8 cellular contexts compared by ENCODE assay signal in the genomic region with DNA sequence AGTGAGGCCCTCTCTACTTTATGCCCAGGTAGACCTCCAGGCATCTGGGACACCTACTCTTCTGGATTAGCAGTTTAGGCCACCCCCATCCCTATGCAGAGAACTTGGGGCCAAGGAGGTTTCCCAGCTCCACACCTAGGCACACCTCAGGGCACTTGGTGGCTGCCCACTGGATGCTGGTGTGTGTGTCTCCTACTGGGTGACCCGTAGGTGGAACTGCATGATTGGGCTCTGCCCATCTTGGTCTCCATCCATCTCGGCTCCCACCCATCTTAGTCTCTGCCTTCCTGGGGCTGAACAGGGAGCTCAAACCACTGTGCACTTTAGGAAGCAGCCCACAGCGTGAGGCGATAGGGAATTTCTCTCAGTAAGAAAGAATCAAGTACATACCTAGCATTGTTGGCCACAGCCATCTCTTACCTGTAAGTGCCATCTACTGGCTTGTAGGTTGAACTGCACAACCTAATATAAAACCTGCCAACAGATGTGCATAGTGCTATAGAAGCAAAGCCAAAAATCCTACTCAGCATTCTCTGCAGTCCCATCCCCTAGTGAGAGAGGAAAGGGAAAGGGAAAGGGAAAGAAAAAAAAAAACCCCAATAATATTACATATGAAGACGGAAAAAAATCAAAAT.
DNase-seq lines count a peak whose midpoint lies in the region; ATAC-seq and TF ChIP-seq lines count a peak whose summit lies in the region.

No MANE protein-coding gene starts in this region.

- 13% methylated on average over 5 of the region's 5 CpGs for WGBS in SK-N-SH (ENCODE audit: low lambda C conversion rate)
- 24% methylated on average over 5 of the region's 5 CpGs for WGBS in suprapubic skin

- H3K27me3 ChIP-seq in SK-N-SH (ENCODE audit: insufficient read depth) (no peaks in the 10 kb centered on the region; the same call in 1 of the 2 replicates), suprapubic skin (no peaks in the 10 kb centered on the region)
- H3K27me3 ChIP-seq in CD4-positive, alpha-beta T cell (ENCODE audit: control insufficient read depth, insufficient read depth, low read length): peaks cover 24% of the 10 kb centered on the region

- no peak for TF ChIP-seq POLR2A in suprapubic skin (IDR thresholded peaks at IDR 0.05)

- H3K4me1 ChIP-seq in SK-N-SH (ENCODE audit: control insufficient read depth in 1 of 2, insufficient read depth in 2 of 2, low read depth in 1 of 2, low read length in 1 of 2) (no peaks in the 10 kb centered on the region), suprapubic skin (no peaks in the 10 kb centered on the region)

- H3K36me3 Mint-ChIP-seq in CD4-positive, alpha-beta T cell (ENCODE audit: low read depth): no peaks in the 10 kb centered on the region

- ATAC-seq in GM19351 (IDR thresholded peaks at IDR 0.05; ENCODE audit: unreplicated experiment): peak; percentile 96
- peak; percentile 75 for ATAC-seq in HG03571 (IDR thresholded peaks at IDR 0.05; ENCODE audit: unreplicated experiment)
- no peak for ATAC-seq in CD4-positive, alpha-beta T cell (ENCODE audit: poor library complexity)

- peaks cover 51% of the 10 kb centered on the region for H3K27me3 Mint-ChIP-seq in CD4-positive, alpha-beta T cell

- TF ChIP-seq RAD21 in SK-N-SH (IDR thresholded peaks at IDR 0.05; ENCODE audit: low read length): peak; percentile 73

- H3K9me3 ChIP-seq in SK-N-SH (no peaks in the 10 kb centered on the region), suprapubic skin (peaks cover 3% of the 10 kb centered on the region)
- peaks cover 9% of the 10 kb centered on the region for H3K9me3 ChIP-seq in CD4-positive, alpha-beta T cell (ENCODE audit: control insufficient read depth, low read length)

- intact Hi-C loops in CD4-positive, alpha-beta T cell (cut with DNase I, micrococcal nuclease): no loop called here

- H3K9me2 ChIP-seq in SK-N-SH: no peaks in the 10 kb centered on the region

- no peaks in the 10 kb centered on the region for H4K20me1 ChIP-seq in SK-N-SH (ENCODE audit: insufficient read depth)

- H3K36me3 ChIP-seq in SK-N-SH (replicated peaks in 1 of 2; ENCODE audit: control insufficient read depth in 1 of 2, insufficient read depth in 2 of 2, low read length in 1 of 2) (no peaks in the 10 kb centered on the region), suprapubic skin (no peaks in the 10 kb centered on the region)

- H3F3A ChIP-seq in SK-N-SH (replicated peaks; ENCODE audit: insufficient read depth): no peaks in the 10 kb centered on the region

- peak; percentile 40 for DNase-seq in DMS 273 (lab: John Stamatoyannopoulos, UW; ENCODE audit: unreplicated experiment)
- peak; percentile 21 for DNase-seq in SK-N-SH
- peak; percentile 48 for DNase-seq in kidney glomerular epithelial cell (lab: John Stamatoyannopoulos, UW)
- DNase-seq in suprapubic skin (ENCODE audit: low spot score in 2 of 2): no peak
- no peak for DNase-seq in stimulated activated CD4-positive, alpha-beta T cell treated with anti-CD3 and anti-CD28 coated beads, Interleukin-4, amount 100 ng/mL, for 24 hours
- DNase-seq in CD4-positive, alpha-beta T cell: no peak

- H3K9me3 Mint-ChIP-seq in CD4-positive, alpha-beta T cell: peaks cover 8% of the 10 kb centered on the region

- H3K4me3 ChIP-seq in SK-N-SH (ENCODE audit: low read depth in 2 of 2, low read length in 1 of 2) (no peak overlapping the region), suprapubic skin (no peak overlapping the region)

- H3K27ac Mint-ChIP-seq in CD4-positive, alpha-beta T cell: no peak overlapping the region

- CTCF ChIA-PET in SK-N-SH (lab: Yijun Ruan, JAX): interaction anchor here (0.6 to 2.8 kb wide), 20 partner anchors 9 to 738 kb away, joined by 3 to 9 read pairs (median 4); no protein-coding TSS in a partner anchor
- CTCF ChIA-PET in CD4-positive, alpha-beta T cell (lab: Charles Lee): no interaction called here

- POLR2A ChIA-PET in SK-N-SH (lab: Yijun Ruan, JAX): no interaction called here
- POLR2A ChIA-PET in CD4-positive, alpha-beta T cell (lab: Charles Lee): no interaction called here

- no peak overlapping the region for H3K4me3 Mint-ChIP-seq in CD4-positive, alpha-beta T cell

- H3K9ac ChIP-seq in SK-N-SH: no peak overlapping the region

- no peaks in the 10 kb centered on the region for H3K4me1 Mint-ChIP-seq in CD4-positive, alpha-beta T cell (ENCODE audit: low read depth)

- no peaks in the 10 kb centered on the region for H3K79me2 ChIP-seq in SK-N-SH (ENCODE audit: insufficient read depth)

- H3K27ac ChIP-seq in SK-N-SH (ENCODE audit: low read depth in 2 of 2, low read length in 1 of 2) (no peak overlapping the region), suprapubic skin (no peak overlapping the region)
- no peak overlapping the region for H3K27ac ChIP-seq in CD4-positive, alpha-beta T cell (ENCODE audit: low read depth, low read length)

- TF ChIP-seq CTCF in SK-N-SH (IDR thresholded peaks at IDR 0.05) (peak; percentile 57), suprapubic skin (IDR thresholded peaks at IDR 0.05) (no peak)
- TF ChIP-seq CTCF in CD4-positive, alpha-beta T cell (IDR thresholded peaks at IDR 0.05): no peak

- TF ChIP-seq EP300 in SK-N-SH (IDR thresholded peaks at IDR 0.05; ENCODE audit: borderline replicate concordance in 1 of 2, low read depth in 1 of 2, low read length in 1 of 2) (no peak), suprapubic skin (IDR thresholded peaks at IDR 0.05) (no peak)

- no peak overlapping the region for H3K4me2 ChIP-seq in SK-N-SH

- no peak overlapping the region for H2AFZ ChIP-seq in SK-N-SH (ENCODE audit: low read depth)

TF ChIP-seq in SK-N-SH, 30 proteins besides CTCF, POLR2A, EP300 and RAD21:
- no peak for TF ChIP-seq TEAD4 (IDR thresholded peaks at IDR 0.05; ENCODE audit: borderline replicate concordance, insufficient read depth)
- TF ChIP-seq SMC3 (IDR thresholded peaks at IDR 0.05; ENCODE audit: low read depth, low read length): peak; percentile 38

Comparison
In these comparisons a context has a peak if more than half of its experiments do, and no peak if none do; other contexts are left out.
1. DNase-seq: peak in DMS 273 (single experiment), SK-N-SH (single experiment) and kidney glomerular epithelial cell (single experiment); none in suprapubic skin (0 of 2), stimulated activated CD4-positive, alpha-beta T cell treated with anti-CD3 and anti-CD28 coated beads, Interleukin-4, amount 100 ng/mL, for 24 hours (single experiment) and CD4-positive, alpha-beta T cell (0 of 10).